1 cellular context compared by ENCODE assay signal in genomic region chr5:40497573-40497972, GRCh38.
TF ChIP-seq lines count a peak whose summit lies in the region.

No MANE protein-coding gene starts in this region.

TF ChIP-seq in GM23338, 12 proteins besides CTCF, POLR2A, EP300 and RAD21:
- TF ChIP-seq ZNF462 (CRISPR knock-in tag; IDR thresholded peaks at IDR 0.05) (no peak), EZH2 (IDR thresholded peaks at IDR 0.05; ENCODE audit: low read depth, unreplicated experiment) (no peak), POLR2AphosphoS5 (IDR thresholded peaks at IDR 0.05; ENCODE audit: low read depth) (no peak), NANOG (IDR thresholded peaks at IDR 0.05; ENCODE audit: borderline replicate concordance) (no peak), JUNB (IDR thresholded peaks at IDR 0.05; ENCODE audit: unreplicated experiment) (no peak), EZH2phosphoT487 (IDR thresholded peaks at IDR 0.05; ENCODE audit: unreplicated experiment) (no peak), ZNF114 (CRISPR knock-in tag; IDR thresholded peaks at IDR 0.05) (no peak), CREB1 (CRISPR knock-in tag; IDR thresholded peaks at IDR 0.05; ENCODE audit: low read depth) (no peak), STAT1 (IDR thresholded peaks at IDR 0.05; ENCODE audit: unreplicated experiment) (no peak), ZNF331 (CRISPR knock-in tag; IDR thresholded peaks at IDR 0.05; ENCODE audit: low read depth) (no peak)
- TF ChIP-seq, protein P1, sequence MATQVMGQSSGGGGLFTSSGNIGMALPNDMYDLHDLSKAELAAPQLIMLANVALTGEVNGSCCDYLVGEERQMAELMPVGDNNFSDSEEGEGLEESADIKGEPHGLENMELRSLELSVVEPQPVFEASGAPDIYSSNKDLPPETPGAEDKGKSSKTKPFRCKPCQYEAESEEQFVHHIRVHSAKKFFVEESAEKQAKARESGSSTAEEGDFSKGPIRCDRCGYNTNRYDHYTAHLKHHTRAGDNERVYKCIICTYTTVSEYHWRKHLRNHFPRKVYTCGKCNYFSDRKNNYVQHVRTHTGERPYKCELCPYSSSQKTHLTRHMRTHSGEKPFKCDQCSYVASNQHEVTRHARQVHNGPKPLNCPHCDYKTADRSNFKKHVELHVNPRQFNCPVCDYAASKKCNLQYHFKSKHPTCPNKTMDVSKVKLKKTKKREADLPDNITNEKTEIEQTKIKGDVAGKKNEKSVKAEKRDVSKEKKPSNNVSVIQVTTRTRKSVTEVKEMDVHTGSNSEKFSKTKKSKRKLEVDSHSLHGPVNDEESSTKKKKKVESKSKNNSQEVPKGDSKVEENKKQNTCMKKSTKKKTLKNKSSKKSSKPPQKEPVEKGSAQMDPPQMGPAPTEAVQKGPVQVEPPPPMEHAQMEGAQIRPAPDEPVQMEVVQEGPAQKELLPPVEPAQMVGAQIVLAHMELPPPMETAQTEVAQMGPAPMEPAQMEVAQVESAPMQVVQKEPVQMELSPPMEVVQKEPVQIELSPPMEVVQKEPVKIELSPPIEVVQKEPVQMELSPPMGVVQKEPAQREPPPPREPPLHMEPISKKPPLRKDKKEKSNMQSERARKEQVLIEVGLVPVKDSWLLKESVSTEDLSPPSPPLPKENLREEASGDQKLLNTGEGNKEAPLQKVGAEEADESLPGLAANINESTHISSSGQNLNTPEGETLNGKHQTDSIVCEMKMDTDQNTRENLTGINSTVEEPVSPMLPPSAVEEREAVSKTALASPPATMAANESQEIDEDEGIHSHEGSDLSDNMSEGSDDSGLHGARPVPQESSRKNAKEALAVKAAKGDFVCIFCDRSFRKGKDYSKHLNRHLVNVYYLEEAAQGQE (IDR thresholded peaks at IDR 0.05; ENCODE audit: unreplicated experiment), result no peak
- TF ChIP-seq, protein P2, sequence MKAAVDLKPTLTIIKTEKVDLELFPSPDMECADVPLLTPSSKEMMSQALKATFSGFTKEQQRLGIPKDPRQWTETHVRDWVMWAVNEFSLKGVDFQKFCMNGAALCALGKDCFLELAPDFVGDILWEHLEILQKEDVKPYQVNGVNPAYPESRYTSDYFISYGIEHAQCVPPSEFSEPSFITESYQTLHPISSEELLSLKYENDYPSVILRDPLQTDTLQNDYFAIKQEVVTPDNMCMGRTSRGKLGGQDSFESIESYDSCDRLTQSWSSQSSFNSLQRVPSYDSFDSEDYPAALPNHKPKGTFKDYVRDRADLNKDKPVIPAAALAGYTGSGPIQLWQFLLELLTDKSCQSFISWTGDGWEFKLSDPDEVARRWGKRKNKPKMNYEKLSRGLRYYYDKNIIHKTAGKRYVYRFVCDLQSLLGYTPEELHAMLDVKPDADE (IDR thresholded peaks at IDR 0.05), result no peak
